ENCODE assay signal across 24 cellular contexts in the genomic region with DNA sequence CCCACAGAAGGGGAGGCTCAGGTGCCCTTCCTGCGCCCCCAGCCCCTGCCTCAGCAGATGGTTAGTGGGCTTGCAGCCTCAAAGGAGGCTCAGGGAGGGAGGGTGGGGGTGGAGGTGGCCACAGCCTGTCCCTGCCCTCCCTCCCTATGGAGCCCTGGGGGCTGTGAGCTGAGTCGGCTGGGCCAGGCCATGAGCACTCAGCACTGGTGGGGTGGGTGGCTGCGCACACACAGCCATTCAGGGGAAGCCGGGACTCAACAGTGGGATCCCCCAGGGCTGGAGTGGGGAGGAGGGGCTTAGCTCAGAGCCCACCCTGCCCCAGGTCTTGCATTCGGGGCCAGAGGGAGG. TPM values are rescaled to one million over a fixed set of nuclear protein-coding genes. Genes with fewer than 3 reads are reported as not detected.
"Had no signal": no experiment of that assay in that cellular context is flagged by ENCODE, and none has a peak within 500 bp of the region (broad histone marks: within the 10 kb centered on the region; RNA-seq: fewer than 3 reads in every experiment).

No MANE protein-coding gene starts in this region.

- H3K4me1 ChIP-seq: breast epithelium, foreskin keratinocyte, left lung had no signal

- H3K27me3 ChIP-seq: breast epithelium, esophagus muscularis mucosa, heart left ventricle, left lung, neural progenitor cell, tibial nerve had no signal

- H3K4me3 ChIP-seq: breast epithelium, esophagus muscularis mucosa, heart left ventricle, left lung, lower lobe of right lung, neural progenitor cell, spleen, tibial nerve had no signal

- H3K4me3 Mint-ChIP-seq: activated CD8-positive, alpha-beta T cell treated with anti-CD3 and anti-CD28 coated beads for 36 hours; activated T-cell treated with anti-CD3 and anti-CD28 coated beads, Interleukin-2, amount 50 U/mL, for 4 hours; activated T-helper 17 cell treated with anti-CD3 and anti-CD28 coated beads, Interleukin-2, amount 50 U/mL, for 72 hours; endodermal cell; naive thymus-derived CD8-positive, alpha-beta T cell; WTC11 had no signal

- H3K36me3 Mint-ChIP-seq: naive thymus-derived CD8-positive, alpha-beta T cell; WTC11 had no signal

- FAIRE-seq: astrocyte had no signal

- H3K36me3 ChIP-seq: breast epithelium, esophagus muscularis mucosa, heart left ventricle, left lung, lower lobe of right lung, neural progenitor cell, spleen, tibial nerve had no signal

- H3K27ac Mint-ChIP-seq: activated CD8-positive, alpha-beta T cell treated with anti-CD3 and anti-CD28 coated beads for 36 hours; activated T-helper 17 cell treated with anti-CD3 and anti-CD28 coated beads, Interleukin-2, amount 50 U/mL, for 72 hours; endodermal cell; WTC11 had no signal

- H3K9me3 Mint-ChIP-seq: activated CD8-positive, alpha-beta T cell treated with anti-CD3 and anti-CD28 coated beads for 36 hours; activated T-cell treated with anti-CD3 and anti-CD28 coated beads, Interleukin-2, amount 50 U/mL, for 4 hours; activated T-helper 17 cell treated with anti-CD3 and anti-CD28 coated beads, Interleukin-2, amount 50 U/mL, for 72 hours; endodermal cell; naive thymus-derived CD8-positive, alpha-beta T cell; neural progenitor cell; WTC11 had no signal

- H3K27ac ChIP-seq: breast epithelium, esophagus muscularis mucosa, foreskin keratinocyte, heart left ventricle, left lung, lower lobe of right lung, neural progenitor cell, spleen had no signal

- H2AFZ ChIP-seq: neural progenitor cell had no signal

- H3K9ac ChIP-seq: neural progenitor cell had no signal

- H3K9me3 ChIP-seq: breast epithelium, esophagus muscularis mucosa, heart left ventricle, left lung, lower lobe of right lung, spleen, tibial nerve had no signal

- H3K4me2 ChIP-seq: neural progenitor cell had no signal

- DNase-seq: activated CD4-positive, alpha-beta T cell treated with anti-CD3 and anti-CD28 coated beads for 1 hour; activated CD4-positive, alpha-beta T cell treated with anti-CD3 and anti-CD28 coated beads, Interleukin-2, amount 50 U/mL, for 1 hour; activated CD8-positive, alpha-beta T cell treated with anti-CD3 and anti-CD28 coated beads for 36 hours; activated gamma-delta T cell treated with Interleukin-2 at 50 U/mL for 16 hours; activated naive CD4-positive, alpha-beta T cell treated with anti-CD3 and anti-CD28 coated beads, Interleukin-2, amount 50 U/mL, for 16 hours; activated T-cell treated with anti-CD3 and anti-CD28 coated beads, Interleukin-2, amount 50 U/mL, for 4 hours; amniotic stem cell; central memory CD4-positive, alpha-beta T cell; endodermal cell; foreskin keratinocyte; left lung; lower lobe of right lung; naive thymus-derived CD8-positive, alpha-beta T cell; spleen; stimulated activated naive CD4-positive, alpha-beta T cell treated with Interleukin-2 at 50 U/mL for 16 hours had no signal

- H3K27me3 Mint-ChIP-seq: activated CD8-positive, alpha-beta T cell treated with anti-CD3 and anti-CD28 coated beads for 36 hours; activated T-helper 17 cell treated with anti-CD3 and anti-CD28 coated beads, Interleukin-2, amount 50 U/mL, for 72 hours; naive thymus-derived CD8-positive, alpha-beta T cell had no signal

RNA-seq across cellular contexts. Expression of a gene that starts 50.2 kb away (rescaled TPM):
- total RNA-seq: activated CD8-positive, alpha-beta T cell treated with anti-CD3 and anti-CD28 coated beads for 36 hours; activated T-cell treated with anti-CD3 and anti-CD28 coated beads, Interleukin-2, amount 50 U/mL, for 4 hours; activated T-helper 17 cell treated with anti-CD3 and anti-CD28 coated beads, Interleukin-2, amount 50 U/mL, for 72 hours; breast epithelium; endodermal cell; foreskin keratinocyte; lower lobe of right lung; naive thymus-derived CD8-positive, alpha-beta T cell; omental fat pad had no signal
- polyA plus RNA-seq: foreskin keratinocyte; naive thymus-derived CD8-positive, alpha-beta T cell had no signal
